In genomic region chr7:75962607-75963382, GRCh38 we compare ENCODE assay signal across 10 cellular contexts. TPM values are rescaled to one million over a fixed set of nuclear protein-coding genes. Genes with fewer than 3 reads are reported as not detected.
A peak's percentile ranks its signal among the peaks of the same experiment; 100 is the strongest.
DNase-seq lines count a peak whose midpoint lies in the region; ATAC-seq and TF ChIP-seq lines count a peak whose summit lies in the region.
"Had no signal": no experiment of that assay in that cellular context is flagged by ENCODE, and none has a peak within 500 bp of the region (broad histone marks: within the 10 kb centered on the region; RNA-seq: fewer than 3 reads in every experiment).

No MANE protein-coding gene starts in this region.

- peaks cover 0 to 11% of the 10 kb centered on the region in 2 donors for H3K4me1 Mint-ChIP-seq in natural killer cell treated with Interleukin-12 subunit alpha and Interleukin-12 subunit beta and Interleukin-15 and Interleukin-18, amount 100 ng/mL, for 72 hours (ENCODE audit: low read depth in 2 of 2)

- H3K27ac ChIP-seq in right atrium auricular region (peak overlapping the region; percentile 80 to 85), WERI-Rb-1 (no peak overlapping the region)
- H3K27ac ChIP-seq: C4-2B had no signal

- H3K4me1 ChIP-seq in right atrium auricular region: peaks cover 0 to 58% of the 10 kb centered on the region in 2 donors

- H3K36me3 Mint-ChIP-seq in natural killer cell treated with Interleukin-12 subunit alpha and Interleukin-12 subunit beta and Interleukin-15 and Interleukin-18, amount 100 ng/mL, for 72 hours: peaks cover 5% of the 10 kb centered on the region

- TF ChIP-seq CTCF in cardiac fibroblast (IDR thresholded peaks at IDR 0.05; ENCODE audit: low read depth, low read length) (no peak), right atrium auricular region (IDR thresholded peaks at IDR 0.05) (no peak), WERI-Rb-1 (IDR thresholded peaks at IDR 0.05; ENCODE audit: low read depth, low read length) (no peak)

- no peak overlapping the region for H3K4me3 Mint-ChIP-seq in natural killer cell treated with Interleukin-12 subunit alpha and Interleukin-12 subunit beta and Interleukin-15 and Interleukin-18, amount 100 ng/mL, for 72 hours
- H3K4me3 Mint-ChIP-seq: T-helper 1 cell treated with Interleukin-12 subunit alpha and Interleukin-12 subunit beta and Interleukin-4 antibody, amounts not matched to agents 30 μg/mL and 1 μg/mL, for 36 hours had no signal

- H3K27me3 ChIP-seq in right atrium auricular region (no peaks in the 10 kb centered on the region), WERI-Rb-1 (ENCODE audit: insufficient read depth, low read depth, severe bottlenecking) (no peaks in the 10 kb centered on the region)

- no peaks in the 10 kb centered on the region for H3K27me3 Mint-ChIP-seq in natural killer cell treated with Interleukin-12 subunit alpha and Interleukin-12 subunit beta and Interleukin-15 and Interleukin-18, amount 100 ng/mL, for 72 hours

- no peak for ATAC-seq in natural killer cell treated with Interleukin-12 subunit alpha and Interleukin-12 subunit beta and Interleukin-15 and Interleukin-18, amount 100 ng/mL, for 72 hours

- DNase-seq in AG20443 (ENCODE audit: low spot score) (peak; percentile 84), cardiac fibroblast (ENCODE audit: low read depth in 2 of 2) (peak; percentile 69 to 86), right atrium auricular region (ENCODE audit: low spot score) (peak; percentile 82), pulmonary artery endothelial cell (ENCODE audit: low read depth, low spot score) (peak; percentile 8), DMS53 treated with DMSO at 0.1 percent for 48 hours (lab: John Stamatoyannopoulos, UW; ENCODE audit: unreplicated experiment) (no peak), WERI-Rb-1 (no peak), NAMALWA (ENCODE audit: low spot score) (no peak)
- DNase-seq in natural killer cell treated with Interleukin-12 subunit alpha and Interleukin-12 subunit beta and Interleukin-15 and Interleukin-18, amount 100 ng/mL, for 72 hours (ENCODE audit: low spot score): no peak

- H3K9me3 ChIP-seq in right atrium auricular region: no peaks in the 10 kb centered on the region
- no peaks in the 10 kb centered on the region for H3K9me3 ChIP-seq in WERI-Rb-1 (ENCODE audit: severe bottlenecking)

- no peak overlapping the region for H3K4me3 ChIP-seq in cardiac fibroblast (replicated peaks in 1 of 2; ENCODE audit: low read depth in 2 of 2, low read length in 2 of 2)
- H3K4me3 ChIP-seq in right atrium auricular region: no peak overlapping the region
- no peak overlapping the region for H3K4me3 ChIP-seq in WERI-Rb-1 (ENCODE audit: low read depth, low read length)

- H3K27ac Mint-ChIP-seq in natural killer cell treated with Interleukin-12 subunit alpha and Interleukin-12 subunit beta and Interleukin-15 and Interleukin-18, amount 100 ng/mL, for 72 hours: peak overlapping the region in 1 of 2 donors; percentile 76
- H3K27ac Mint-ChIP-seq: T-helper 1 cell treated with Interleukin-12 subunit alpha and Interleukin-12 subunit beta and Interleukin-4 antibody, amounts not matched to agents 30 μg/mL and 1 μg/mL, for 36 hours had no signal

- no peaks in the 10 kb centered on the region for H3K9me3 Mint-ChIP-seq in natural killer cell treated with Interleukin-12 subunit alpha and Interleukin-12 subunit beta and Interleukin-15 and Interleukin-18, amount 100 ng/mL, for 72 hours
- H3K9me3 Mint-ChIP-seq: T-helper 1 cell treated with Interleukin-12 subunit alpha and Interleukin-12 subunit beta and Interleukin-4 antibody, amounts not matched to agents 30 μg/mL and 1 μg/mL, for 36 hours had no signal

- peaks cover 8% of the 10 kb centered on the region for H3K36me3 ChIP-seq in right atrium auricular region
- peaks cover 9% of the 10 kb centered on the region for H3K36me3 ChIP-seq in WERI-Rb-1

RNA-seq across cellular contexts. Expression of gene TMEM120A, which starts 31.6 kb away (rescaled TPM):
- 10 to 100 TPM; 35.3 to 50.0 TPM for total RNA-seq in right atrium auricular region
- 29.4 and 33.8 TPM in 2 replicates for total RNA-seq in pulmonary artery endothelial cell
- 100 to 1,000 TPM in 1 of 2 donors, 10 to 100 TPM in 1; 93.9 to 218 TPM for total RNA-seq in natural killer cell treated with Interleukin-12 subunit alpha and Interleukin-12 subunit beta and Interleukin-15 and Interleukin-18, amount 100 ng/mL, for 72 hours

RNA-seq across cellular contexts. Expression of gene POR, which starts 47.8 kb away (rescaled TPM):
- total RNA-seq in right atrium auricular region: 10 to 100 TPM; 53.4 to 85.3 TPM
- 69.8 and 94.4 TPM in 2 replicates for total RNA-seq in pulmonary artery endothelial cell
- 100 to 1,000 TPM; 112 to 164 TPM for total RNA-seq in natural killer cell treated with Interleukin-12 subunit alpha and Interleukin-12 subunit beta and Interleukin-15 and Interleukin-18, amount 100 ng/mL, for 72 hours

Comparison
In these comparisons a context has a peak if more than half of its experiments do, and no peak if none do; other contexts are left out.
1. DNase-seq: peak in AG20443 (single experiment), cardiac fibroblast (2 of 2), right atrium auricular region (single experiment) and pulmonary artery endothelial cell (single experiment); none in DMS53 treated with DMSO at 0.1 percent for 48 hours (single experiment), natural killer cell treated with Interleukin-12 subunit alpha and Interleukin-12 subunit beta and Interleukin-15 and Interleukin-18, amount 100 ng/mL, for 72 hours (single experiment), WERI-Rb-1 (single experiment) and NAMALWA (single experiment).